Comparison of ENCODE assay signal across 30 cellular contexts in the genomic region with DNA sequence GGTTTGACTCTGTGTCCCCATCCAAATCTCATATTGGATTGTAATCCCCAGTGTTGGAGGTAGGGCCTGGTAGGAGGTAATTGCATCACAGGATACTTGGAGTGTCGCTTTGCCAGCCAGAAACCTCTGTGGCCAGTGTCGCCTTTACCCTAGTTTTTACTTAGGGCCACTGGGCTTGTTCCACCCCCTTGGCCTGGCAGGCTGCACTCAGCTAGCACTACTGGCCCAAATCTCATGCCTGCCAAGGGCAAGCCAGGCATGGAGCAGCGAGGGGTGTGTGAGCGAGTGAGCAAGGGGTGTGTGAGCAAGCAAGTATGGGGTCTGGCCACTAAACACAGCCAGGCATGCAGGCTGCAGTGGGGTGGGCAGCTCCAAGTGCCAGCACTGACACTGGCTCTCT.
"Had no signal": no experiment of that assay in that cellular context is flagged by ENCODE, and none has a peak within 500 bp of the region (broad histone marks: within the 10 kb centered on the region; RNA-seq: fewer than 3 reads in every experiment).

No MANE protein-coding gene starts in this region.

- H3K4me1 Mint-ChIP-seq: activated T-helper 17 cell treated with anti-CD3 and anti-CD28 coated beads, Interleukin-2, amount 50 U/mL, for 72 hours; central memory CD8-positive, alpha-beta T cell; T-cell had no signal

- H3K9me3 ChIP-seq: gastrocnemius medialis had no signal

- H3K27me3 Mint-ChIP-seq: activated B cell treated with CpG ODN at 0.5 μM for 24 hours; activated naive CD8-positive, alpha-beta T cell had no signal

- H3K36me3 ChIP-seq: brain microvascular endothelial cell, gastrocnemius medialis, WERI-Rb-1 had no signal

- H3K9me3 Mint-ChIP-seq: activated CD8-positive, alpha-beta T cell treated with anti-CD3 and anti-CD28 coated beads for 36 hours; activated T-cell treated with anti-CD3 and anti-CD28 coated beads, Interleukin-2, amount 50 U/mL, for 4 hours; activated T-helper 17 cell treated with anti-CD3 and anti-CD28 coated beads, Interleukin-2, amount 50 U/mL, for 72 hours; central memory CD8-positive, alpha-beta T cell; endodermal cell; T-cell; T-helper 1 cell treated with Interleukin-12 subunit alpha and Interleukin-12 subunit beta and Interleukin-4 antibody, amounts not matched to agents 30 μg/mL and 1 μg/mL, for 36 hours; T-helper 2 cell treated with Interferon-gamma antibody and Interleukin-4, amounts not matched to agents 5 μg/mL and 100 μg/mL, for 36 hours had no signal

- H3K4me1 ChIP-seq: gastrocnemius medialis had no signal

- H3K27me3 ChIP-seq: brain microvascular endothelial cell, dorsolateral prefrontal cortex, gastrocnemius medialis had no signal

- DNase-seq: activated B cell treated with CpG ODN at 0.5 μM for 24 hours; activated CD4-positive, alpha-beta T cell treated with anti-CD3 and anti-CD28 coated beads for 48 hours; activated CD4-positive, alpha-beta T cell treated with anti-CD3 and anti-CD28 coated beads, Interleukin-2, amount 50 U/mL, for 1 hour; activated CD4-positive, alpha-beta T cell treated with anti-CD3 and anti-CD28 coated beads, Interleukin-2, amount 50 U/mL, for 48 hours; activated CD8-positive, alpha-beta memory T cell treated with anti-CD3 and anti-CD28 coated beads for 24 hours; activated CD8-positive, alpha-beta T cell treated with anti-CD3 and anti-CD28 coated beads for 36 hours; activated effector memory CD4-positive, alpha-beta T cell treated with Interleukin-2 at 50 U/mL for 16 hours; activated gamma-delta T cell treated with Interleukin-2 at 50 U/mL for 16 hours; activated naive CD4-positive, alpha-beta T cell treated with anti-CD3 and anti-CD28 coated beads, Interleukin-2, amount 50 U/mL, for 16 hours; activated naive CD4-positive, alpha-beta T cell treated with Interleukin-2 at 50 U/mL for 16 hours; activated T-cell treated with anti-CD3 and anti-CD28 coated beads, Interleukin-2, amount 50 U/mL, for 4 hours; amniotic stem cell; brain microvascular endothelial cell; dorsolateral prefrontal cortex; effector memory CD4-positive, alpha-beta T cell; endodermal cell; foreskin fibroblast; gastrocnemius medialis; T-cell; T1000; WERI-Rb-1 had no signal

- H3K27ac Mint-ChIP-seq: activated B cell treated with CpG ODN at 0.5 μM for 24 hours; activated CD8-positive, alpha-beta T cell treated with anti-CD3 and anti-CD28 coated beads for 36 hours; activated naive CD8-positive, alpha-beta T cell; activated T-helper 17 cell treated with anti-CD3 and anti-CD28 coated beads, Interleukin-2, amount 50 U/mL, for 72 hours; dendritic cell treated with granulocyte-macrophage colony-stimulating factor and Interleukin-4, amounts not matched to agents 40 ng/mL and 50 ng/mL, for 4 days; endodermal cell; T-cell; T-helper 1 cell treated with Interleukin-12 subunit alpha and Interleukin-12 subunit beta and Interleukin-4 antibody, amounts not matched to agents 30 μg/mL and 1 μg/mL, for 36 hours; T-helper 2 cell treated with Interferon-gamma antibody and Interleukin-4, amounts not matched to agents 5 μg/mL and 100 μg/mL, for 36 hours had no signal

- H3K4me3 ChIP-seq: coronary artery, dorsolateral prefrontal cortex, gastrocnemius medialis had no signal

- H3K27ac ChIP-seq: brain microvascular endothelial cell, coronary artery, dorsolateral prefrontal cortex, gastrocnemius medialis, WERI-Rb-1 had no signal

- H3K4me3 Mint-ChIP-seq: activated B cell treated with CpG ODN at 0.5 μM for 24 hours; activated CD8-positive, alpha-beta T cell treated with anti-CD3 and anti-CD28 coated beads for 36 hours; activated naive CD8-positive, alpha-beta T cell; activated T-cell treated with anti-CD3 and anti-CD28 coated beads, Interleukin-2, amount 50 U/mL, for 4 hours; activated T-helper 17 cell treated with anti-CD3 and anti-CD28 coated beads, Interleukin-2, amount 50 U/mL, for 72 hours; central memory CD8-positive, alpha-beta T cell; dendritic cell treated with granulocyte-macrophage colony-stimulating factor and Interleukin-4, amounts not matched to agents 40 ng/mL and 50 ng/mL, for 4 days; endodermal cell; T-cell; T-helper 1 cell treated with Interleukin-12 subunit alpha and Interleukin-12 subunit beta and Interleukin-4 antibody, amounts not matched to agents 30 μg/mL and 1 μg/mL, for 36 hours; T-helper 2 cell treated with Interferon-gamma antibody and Interleukin-4, amounts not matched to agents 5 μg/mL and 100 μg/mL, for 36 hours had no signal

- H3K36me3 Mint-ChIP-seq: activated naive CD8-positive, alpha-beta T cell; T-cell had no signal

- ATAC-seq: activated CD4-positive, CD25-positive, alpha-beta regulatory T cell treated with anti-CD3 and anti-CD28 coated beads, Interleukin-2, amount 50 U/mL, for 24 hours; activated CD8-positive, alpha-beta T cell treated with anti-CD3 and anti-CD28 coated beads for 36 hours; activated T-cell treated with anti-CD3 and anti-CD28 coated beads, Interleukin-2, amount 50 U/mL, for 4 hours; activated T-helper 17 cell treated with anti-CD3 and anti-CD28 coated beads, Interleukin-2, amount 50 U/mL, for 72 hours; esophagus mucosa; gastrocnemius medialis; T-cell had no signal
